Comparison of ENCODE assay signal across 23 cellular contexts in the genomic region with DNA sequence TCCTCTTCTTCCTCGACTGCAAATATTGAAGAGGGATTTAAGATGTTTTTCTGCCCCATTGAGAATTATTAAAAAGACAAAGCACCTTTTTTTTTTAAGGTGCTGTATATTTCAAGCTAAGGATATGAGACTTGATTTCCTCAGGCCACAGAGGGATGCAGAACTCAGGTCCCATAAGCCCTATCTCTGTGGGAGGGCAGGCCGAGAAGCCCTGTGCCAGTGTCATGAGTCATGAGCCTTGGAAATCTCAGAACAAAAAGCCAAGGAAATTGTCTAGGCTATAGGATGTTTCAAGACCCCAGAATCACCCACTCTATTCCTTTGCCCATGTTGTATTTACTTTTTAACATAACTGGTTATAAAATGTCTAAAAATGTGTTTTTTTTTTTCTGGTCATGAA. TPM values are rescaled to one million over a fixed set of nuclear protein-coding genes. Genes with fewer than 3 reads are reported as not detected.
DNase-seq lines count a peak whose midpoint lies in the region; ATAC-seq and TF ChIP-seq lines count a peak whose summit lies in the region.
"Had no signal": no experiment of that assay in that cellular context is flagged by ENCODE, and none has a peak within 500 bp of the region (broad histone marks: within the 10 kb centered on the region; RNA-seq: fewer than 3 reads in every experiment).

No MANE protein-coding gene starts in this region.

- no peak for DNase-seq in GM23338 (ENCODE audit: low spot score)
- DNase-seq in RWPE2 (ENCODE audit: low spot score): no peak
- peak; percentile 57 for DNase-seq in fibroblast of mammary gland (ENCODE audit: low read depth)
- DNase-seq in smooth muscle cell (lab: John Stamatoyannopoulos, UW; ENCODE audit: unreplicated experiment): no peak
- no peak for DNase-seq in SHP77 (lab: John Stamatoyannopoulos, UW)
- DNase-seq: activated CD4-positive, alpha-beta T cell treated with anti-CD3 and anti-CD28 coated beads, Interleukin-2, amount 10 ng/mL, durations not matched to agents 24 days and 14 days; activated naive CD8-positive, alpha-beta T cell treated with anti-CD3 and anti-CD28 coated beads for 36 hours; activated T-cell treated with anti-CD3 and anti-CD28 coated beads, Interleukin-2, amount 50 U/mL, for 4 hours; DMS79; H9; immature natural killer cell; NCI-H1417; NCI-H2227 treated with DMSO at 0.1 percent for 48 hours; stimulated activated CD4-positive, alpha-beta T cell treated with anti-CD3 and anti-CD28 coated beads, Interleukin-2, amount 100 ng/mL, for 48 hours; stimulated activated CD8-positive, alpha-beta memory T cell treated with anti-CD3 and anti-CD28 coated beads, Interleukin-4, amount 100 ng/mL, for 48 hours had no signal

- H3K4me1 Mint-ChIP-seq in GM23338: peaks cover 12% of the 10 kb centered on the region
- H3K4me1 Mint-ChIP-seq: activated CD4-positive, alpha-beta T cell treated with anti-CD3 and anti-CD28 coated beads, Interleukin-2, amount 10 ng/mL, durations not matched to agents 24 days and 14 days; activated naive CD8-positive, alpha-beta T cell treated with anti-CD3 and anti-CD28 coated beads for 36 hours; immature natural killer cell had no signal

- H4K20me1 ChIP-seq in GM23338 (replicated peaks; ENCODE audit: insufficient read depth): 0 out of 2 replicates have a peak, but pooled peaks cover 2% of the 10 kb centered on the region
- H4K20me1 ChIP-seq in smooth muscle cell (ENCODE audit: low read depth): no peaks in the 10 kb centered on the region

- no peaks in the 10 kb centered on the region for H3K36me3 ChIP-seq in GM23338 (ENCODE audit: insufficient read depth)
- no peaks in the 10 kb centered on the region for H3K36me3 ChIP-seq in RWPE2 (ENCODE audit: low read depth)
- no peaks in the 10 kb centered on the region for H3K36me3 ChIP-seq in smooth muscle cell (ENCODE audit: low read depth)
- H3K36me3 ChIP-seq: neutrophil had no signal

- H3K4me1 ChIP-seq in GM23338 (ENCODE audit: insufficient read depth) (no peaks in the 10 kb centered on the region; the same call in 1 of the 2 replicates), RWPE2 (ENCODE audit: insufficient read depth, poor library complexity, severe bottlenecking) (peaks cover 3% of the 10 kb centered on the region), smooth muscle cell (ENCODE audit: low read depth) (peaks cover 12% of the 10 kb centered on the region)

- no peaks in the 10 kb centered on the region for H3K9me2 ChIP-seq in GM23338 (ENCODE audit: insufficient read depth)

- H3K9me3 Mint-ChIP-seq in GM23338: no peaks in the 10 kb centered on the region
- H3K9me3 Mint-ChIP-seq: activated CD4-positive, alpha-beta T cell treated with anti-CD3 and anti-CD28 coated beads, Interleukin-2, amount 10 ng/mL, durations not matched to agents 24 days and 14 days; activated naive CD8-positive, alpha-beta T cell treated with anti-CD3 and anti-CD28 coated beads for 36 hours; activated T-cell treated with anti-CD3 and anti-CD28 coated beads, Interleukin-2, amount 50 U/mL, for 4 hours; H9; immature natural killer cell; mesothelial cell of epicardium had no signal

- H2AFZ ChIP-seq in GM23338 (no peak overlapping the region), smooth muscle cell (ENCODE audit: low read depth) (no peak overlapping the region)

- ATAC-seq in GM23338 (no peak), RWPE2 (ENCODE audit: low read depth) (peak; percentile 44; the same call in 1 of the 3 replicates), GM21576 (IDR thresholded peaks at IDR 0.05; ENCODE audit: unreplicated experiment) (no peak), HG03439 (IDR thresholded peaks at IDR 0.05; ENCODE audit: unreplicated experiment) (no peak)
- ATAC-seq: activated T-cell treated with anti-CD3 and anti-CD28 coated beads, Interleukin-2, amount 50 U/mL, for 4 hours; sciatic nerve had no signal

- H3K9me3 ChIP-seq in RWPE2 (ENCODE audit: severe bottlenecking): no peaks in the 10 kb centered on the region
- H3K9me3 ChIP-seq in smooth muscle cell (replicated peaks; ENCODE audit: low read depth): no peaks in the 10 kb centered on the region
- H3K9me3 ChIP-seq: neutrophil had no signal

- peaks cover 9% of the 10 kb centered on the region for H3K27me3 Mint-ChIP-seq in GM23338 (ENCODE audit: insufficient read depth, low read depth, poor library complexity)

- TF ChIP-seq CTCF in GM23338 (conservative IDR thresholded peaks at IDR 0.05; ENCODE audit: low read depth in 2 of 2) (no peak), RWPE2 (IDR thresholded peaks at IDR 0.05; ENCODE audit: poor library complexity, severe bottlenecking) (no peak), fibroblast of mammary gland (conservative IDR thresholded peaks at IDR 0.05; ENCODE audit: control insufficient read depth, insufficient read depth, low read depth, low read length) (no peak), smooth muscle cell (IDR thresholded peaks at IDR 0.05; ENCODE audit: borderline replicate concordance, insufficient read depth, poor library complexity, severe bottlenecking) (no peak)

- H3K79me2 ChIP-seq in GM23338 (replicated peaks; ENCODE audit: insufficient read depth) (no peaks in the 10 kb centered on the region), smooth muscle cell (ENCODE audit: low read depth) (no peaks in the 10 kb centered on the region)

- H3K27me3 ChIP-seq in GM23338 (ENCODE audit: insufficient read depth) (peaks cover 3% of the 10 kb centered on the region), RWPE2 (ENCODE audit: insufficient read depth, poor library complexity, severe bottlenecking) (no peaks in the 10 kb centered on the region), smooth muscle cell (ENCODE audit: low read depth) (peaks cover under 1% of the 10 kb centered on the region)

- H3K4me2 ChIP-seq in GM23338 (no peak overlapping the region), smooth muscle cell (peak overlapping the region; percentile 74)
- H3K4me2 ChIP-seq: KMS-11 had no signal

- WGBS in smooth muscle cell (ENCODE audit: low lambda C conversion rate): 25% methylated on average over 2 of the region's 2 CpGs

- H3K4me3 ChIP-seq in GM23338 (no peak overlapping the region), RWPE2 (ENCODE audit: severe bottlenecking) (no peak overlapping the region), fibroblast of mammary gland (ENCODE audit: control insufficient read depth, low read depth, low read length) (no peak overlapping the region), smooth muscle cell (peak overlapping the region; percentile 5)

- H3K36me3 Mint-ChIP-seq in GM23338 (ENCODE audit: low read depth): no peaks in the 10 kb centered on the region; the same call in 2 of the 3 replicates
- H3K36me3 Mint-ChIP-seq: activated naive CD8-positive, alpha-beta T cell treated with anti-CD3 and anti-CD28 coated beads for 36 hours; immature natural killer cell; mesothelial cell of epicardium had no signal

- H3K27ac Mint-ChIP-seq in GM23338: 0 out of 2 replicates have a peak overlapping the region, but pooled peaks have one; percentile 68
- H3K27ac Mint-ChIP-seq: activated CD4-positive, alpha-beta T cell treated with anti-CD3 and anti-CD28 coated beads, Interleukin-2, amount 10 ng/mL, durations not matched to agents 24 days and 14 days; activated naive CD8-positive, alpha-beta T cell treated with anti-CD3 and anti-CD28 coated beads for 36 hours; H9; immature natural killer cell had no signal

- H3F3A ChIP-seq in GM23338 (replicated peaks; ENCODE audit: low read depth) (no peaks in the 10 kb centered on the region), smooth muscle cell (ENCODE audit: low read depth) (peaks cover 7% of the 10 kb centered on the region)

- no peak overlapping the region for H3K27ac ChIP-seq in GM23338 (ENCODE audit: low read depth)
- H3K27ac ChIP-seq in RWPE2 (ENCODE audit: poor library complexity, severe bottlenecking): no peak overlapping the region
- H3K27ac ChIP-seq in smooth muscle cell (ENCODE audit: low read depth): peak overlapping the region; percentile 83
- H3K27ac ChIP-seq: C4-2B, KMS-11, neutrophil had no signal

- H3K9ac ChIP-seq in smooth muscle cell (ENCODE audit: low read depth): no peak overlapping the region
- H3K9ac ChIP-seq: KMS-11 had no signal

- no peak overlapping the region for H3K4me3 Mint-ChIP-seq in GM23338
- H3K4me3 Mint-ChIP-seq: activated CD4-positive, alpha-beta T cell treated with anti-CD3 and anti-CD28 coated beads, Interleukin-2, amount 10 ng/mL, durations not matched to agents 24 days and 14 days; activated naive CD8-positive, alpha-beta T cell treated with anti-CD3 and anti-CD28 coated beads for 36 hours; activated T-cell treated with anti-CD3 and anti-CD28 coated beads, Interleukin-2, amount 50 U/mL, for 4 hours; H9; immature natural killer cell; mesothelial cell of epicardium had no signal

TF ChIP-seq in GM23338, 12 proteins besides CTCF, POLR2A, EP300 and RAD21:
- TF ChIP-seq JUNB (IDR thresholded peaks at IDR 0.05; ENCODE audit: unreplicated experiment): no peak
- TF ChIP-seq NANOG (IDR thresholded peaks at IDR 0.05; ENCODE audit: borderline replicate concordance): no peak

RNA-seq across cellular contexts. Expression of gene ESYT3, which starts 7.3 kb away (rescaled TPM):
- 7.4 and 8.2 TPM in 2 replicates for total RNA-seq in GM23338 (2014; rRNA removed; shearing (Covaris generic))
- polyA plus RNA-seq in GM23338 (2016; fragmentation: Nextera tagmentation; extraction: Ambion mirVana) (3.5 TPM in 2 replicates), smooth muscle cell (1.2 and 3.1 TPM in 2 replicates)
- total RNA-seq in smooth muscle cell: 3.4 and 5.5 TPM in 2 replicates
- total RNA-seq: glomerular endothelial cell had no signal
- polyA plus RNA-seq: immature natural killer cell had no signal
